In genomic region chr11:65502852-65503603, GRCh38 we compare ENCODE assay signal across 8 cellular contexts. TPM values are rescaled to one million over a fixed set of nuclear protein-coding genes. Genes with fewer than 3 reads are reported as not detected.
DNase-seq lines count a peak whose midpoint lies in the region; ATAC-seq and TF ChIP-seq lines count a peak whose summit lies in the region.

No MANE protein-coding gene starts in this region.

- peaks cover 42% of the 10 kb centered on the region for H3K4me1 Mint-ChIP-seq in activated CD4-positive, alpha-beta memory T cell treated with anti-CD3 and anti-CD28 coated beads, Interleukin-2, amount 10 ng/mL, durations not matched to agents 7 days and 5 days

- CTCF ChIA-PET in activated CD4-positive, alpha-beta memory T cell treated with anti-CD3 and anti-CD28 coated beads, Interleukin-2, amount 10 ng/mL, durations not matched to agents 7 days and 5 days (lab: Charles Lee), result interaction anchor here (1.5 to 20.8 kb wide), 3 partner anchors 31 to 121 kb away, joined by 4 to 447 read pairs (median 4); partner anchors contain the start of gene NEAT1

- no peaks in the 10 kb centered on the region for H3K9me2 ChIP-seq in SU-DHL-6 (replicated peaks; ENCODE audit: insufficient read depth, low read length)

- H3K79me2 ChIP-seq in SU-DHL-6 (ENCODE audit: insufficient read depth, low read length), result peaks cover 68% of the 10 kb centered on the region

- peak overlapping the region; percentile 86 for H3K4me2 ChIP-seq in SU-DHL-6 (ENCODE audit: low read depth, low read length, poor library complexity, severe bottlenecking)

- no peak overlapping the region for H3K4me3 Mint-ChIP-seq in activated CD4-positive, alpha-beta memory T cell treated with anti-CD3 and anti-CD28 coated beads, Interleukin-2, amount 10 ng/mL, durations not matched to agents 7 days and 5 days

- H3K4me1 ChIP-seq in iPS-15b (ENCODE audit: control insufficient read depth, insufficient read depth, low read length), result peaks cover 7% of the 10 kb centered on the region

- no peaks in the 10 kb centered on the region for H3K36me3 Mint-ChIP-seq in activated CD4-positive, alpha-beta memory T cell treated with anti-CD3 and anti-CD28 coated beads, Interleukin-2, amount 10 ng/mL, durations not matched to agents 7 days and 5 days (ENCODE audit: low read depth)

- peak overlapping the region; percentile 77 for H3K4me3 ChIP-seq in SU-DHL-6 (ENCODE audit: insufficient read depth, low read length, poor library complexity, severe bottlenecking)
- peak overlapping the region; percentile 91 for H3K4me3 ChIP-seq in iPS-15b (ENCODE audit: low read depth, low read length)

- H3F3A ChIP-seq in SU-DHL-6 (ENCODE audit: insufficient read depth), result peaks cover 99% of the 10 kb centered on the region

- peaks cover 58% of the 10 kb centered on the region for H4K20me1 ChIP-seq in SU-DHL-6 (ENCODE audit: low read depth, low read length)

- H3K27me3 ChIP-seq in SU-DHL-6 (ENCODE audit: low read length) (no peaks in the 10 kb centered on the region), iPS-15b (ENCODE audit: control insufficient read depth, insufficient read depth, low read length) (no peaks in the 10 kb centered on the region)

- peaks cover 74% of the 10 kb centered on the region for H3K36me3 ChIP-seq in SU-DHL-6 (ENCODE audit: low read length)
- H3K36me3 ChIP-seq in iPS-15b (ENCODE audit: control insufficient read depth, insufficient read depth, low read length), result peaks cover 55% of the 10 kb centered on the region

- no peak for ATAC-seq in GM19463 (IDR thresholded peaks at IDR 0.05; ENCODE audit: unreplicated experiment)

- H3K27me3 Mint-ChIP-seq in activated CD4-positive, alpha-beta memory T cell treated with anti-CD3 and anti-CD28 coated beads, Interleukin-2, amount 10 ng/mL, durations not matched to agents 7 days and 5 days, result no peaks in the 10 kb centered on the region

- H3K9me3 ChIP-seq in SU-DHL-6 (ENCODE audit: insufficient read depth, low read length) (no peaks in the 10 kb centered on the region), iPS-15b (ENCODE audit: control insufficient read depth, insufficient read depth, low read length) (no peaks in the 10 kb centered on the region)

- H3K27ac ChIP-seq in SU-DHL-6 (ENCODE audit: low read depth, low read length), result peak overlapping the region; percentile 98; the same call in 1 of the 2 replicates

- DNase-seq in DMS53 (lab: John Stamatoyannopoulos, UW) (peak; percentile 62), DMS53 treated with DMSO at 0.1 percent for 48 hours (lab: John Stamatoyannopoulos, UW; ENCODE audit: unreplicated experiment) (no peak), superior temporal gyrus (ENCODE audit: extremely low spot score) (peak; percentile 54)
- DNase-seq in activated CD4-positive, alpha-beta memory T cell treated with anti-CD3 and anti-CD28 coated beads, Interleukin-2, amount 10 ng/mL, durations not matched to agents 7 days and 5 days, result no peak
- no peak for DNase-seq in stimulated activated CD4-positive, alpha-beta T cell treated with anti-CD3 and anti-CD28 coated beads, Interleukin-4, amount 100 ng/mL, for 24 hours

- POLR2A ChIA-PET in activated CD4-positive, alpha-beta memory T cell treated with anti-CD3 and anti-CD28 coated beads, Interleukin-2, amount 10 ng/mL, durations not matched to agents 7 days and 5 days (lab: Charles Lee), result interaction anchor here (0.6 to 28.9 kb wide), 28 partner anchors 7 to 624 kb away, joined by 3 to 6840 read pairs (median 6); partner anchors contain the start of genes CCDC85B, DPF2, EHBP1L1 and EHD1

- no peak for TF ChIP-seq CTCF in SU-DHL-6 (IDR thresholded peaks at IDR 0.05; ENCODE audit: insufficient read depth, low read length, poor library complexity, severe bottlenecking)

- peak overlapping the region; percentile 89 for H3K9ac ChIP-seq in SU-DHL-6 (ENCODE audit: low read length)
- peak overlapping the region; percentile 98 for H3K9ac ChIP-seq in iPS-15b (ENCODE audit: low read depth, low read length)

- H3K9me3 Mint-ChIP-seq in activated CD4-positive, alpha-beta memory T cell treated with anti-CD3 and anti-CD28 coated beads, Interleukin-2, amount 10 ng/mL, durations not matched to agents 7 days and 5 days, result no peaks in the 10 kb centered on the region

- H3K27ac Mint-ChIP-seq in activated CD4-positive, alpha-beta memory T cell treated with anti-CD3 and anti-CD28 coated beads, Interleukin-2, amount 10 ng/mL, durations not matched to agents 7 days and 5 days, result no peak overlapping the region

- H2AFZ ChIP-seq in SU-DHL-6 (ENCODE audit: low read depth, low read length, severe bottlenecking), result no peak overlapping the region

RNA-seq across cellular contexts. Expression of gene MALAT1, which starts 4.2 kb away (rescaled TPM):
- total RNA-seq in activated CD4-positive, alpha-beta memory T cell treated with anti-CD3 and anti-CD28 coated beads, Interleukin-2, amount 10 ng/mL, durations not matched to agents 7 days and 5 days, result 1,000 to 10,000 TPM; 7,674 to 7,759 TPM

RNA-seq across cellular contexts. Expression of gene SCYL1, which starts 21.9 kb away (rescaled TPM):
- total RNA-seq in activated CD4-positive, alpha-beta memory T cell treated with anti-CD3 and anti-CD28 coated beads, Interleukin-2, amount 10 ng/mL, durations not matched to agents 7 days and 5 days, result 10 to 100 TPM; 56.9 to 58.5 TPM

RNA-seq across cellular contexts. Expression of gene LTBP3, which starts 55.1 kb away (rescaled TPM):
- total RNA-seq in activated CD4-positive, alpha-beta memory T cell treated with anti-CD3 and anti-CD28 coated beads, Interleukin-2, amount 10 ng/mL, durations not matched to agents 7 days and 5 days, result 10 to 100 TPM; 55.4 to 60.0 TPM

Comparison
In these comparisons a context has a peak if more than half of its experiments do, and no peak if none do; other contexts are left out.
1. DNase-seq: peak in DMS53 (single experiment) and superior temporal gyrus (single experiment); none in DMS53 treated with DMSO at 0.1 percent for 48 hours (single experiment), activated CD4-positive, alpha-beta memory T cell treated with anti-CD3 and anti-CD28 coated beads, Interleukin-2, amount 10 ng/mL, durations not matched to agents 7 days and 5 days (single experiment) and stimulated activated CD4-positive, alpha-beta T cell treated with anti-CD3 and anti-CD28 coated beads, Interleukin-4, amount 100 ng/mL, for 24 hours (single experiment).